In genomic region chr18:22032392-22032961, GRCh38 we compare ENCODE assay signal across 8 cellular contexts.
DNase-seq lines count a peak whose midpoint lies in the region; ATAC-seq and TF ChIP-seq lines count a peak whose summit lies in the region.

No MANE protein-coding gene starts in this region.

- DNase-seq in epithelial cell of prostate (ENCODE audit: low read depth, low spot score), result peak; percentile 95
- DNase-seq in skeletal muscle cell (ENCODE audit: low read depth), result peak; percentile 73
- DNase-seq in middle frontal gyrus (ENCODE audit: extremely low spot score, low spot score), result no peak
- no peak for DNase-seq in NCI-H446 (lab: John Stamatoyannopoulos, UW)
- no peak for DNase-seq in nucleus accumbens (lab: John Stamatoyannopoulos, UW)
- no peak for DNase-seq in activated CD4-positive, alpha-beta T cell treated with anti-CD3 and anti-CD28 coated beads, Interleukin-2, amount 50 U/mL, for 1 hour

- peak overlapping the region; percentile 52 for H3K27ac ChIP-seq in epithelial cell of prostate

- TF ChIP-seq EP300 in Ishikawa (IDR thresholded peaks at IDR 0.05; ENCODE audit: borderline replicate concordance), result peak; percentile 82

- ATAC-seq in GM18511 (IDR thresholded peaks at IDR 0.05; ENCODE audit: unreplicated experiment), result peak; percentile 52

- TF ChIP-seq RAD21 in Ishikawa (IDR thresholded peaks at IDR 0.05; ENCODE audit: low read depth), result no peak

- no peak overlapping the region for H3K4me3 ChIP-seq in skeletal muscle cell (ENCODE audit: low read depth, low read length)

TF ChIP-seq in Ishikawa, 13 proteins besides CTCF, POLR2A, EP300 and RAD21:
- TF ChIP-seq CREB1 (IDR thresholded peaks at IDR 0.05; ENCODE audit: low read depth) (no peak), ZBTB7A (IDR thresholded peaks at IDR 0.05; ENCODE audit: low read depth) (no peak), NFIC (IDR thresholded peaks at IDR 0.05) (peak; percentile 82), FOXM1 (IDR thresholded peaks at IDR 0.05; ENCODE audit: borderline replicate concordance, low read depth) (peak; percentile 70), EGR1 (IDR thresholded peaks at IDR 0.05) (no peak), TCF12 (IDR thresholded peaks at IDR 0.05; ENCODE audit: low read depth) (peak; percentile 83), MAX (IDR thresholded peaks at IDR 0.05) (peak; percentile 51; the same call in 1 of the 2 replicates), YY1 (IDR thresholded peaks at IDR 0.05; ENCODE audit: low read depth) (no peak), TAF1 (IDR thresholded peaks at IDR 0.05; ENCODE audit: low read depth) (no peak), USF1 (IDR thresholded peaks at IDR 0.05) (0 out of 2 replicates have a peak, but pooled peaks have one; percentile 30), CEBPB (IDR thresholded peaks at IDR 0.05) (no peak), REST (IDR thresholded peaks at IDR 0.05; ENCODE audit: low read depth) (no peak), TEAD4 (IDR thresholded peaks at IDR 0.05) (peak; percentile 90)

Comparison
In these comparisons a context has a peak if more than half of its experiments do, and no peak if none do; other contexts are left out.
1. DNase-seq: peak in epithelial cell of prostate (single experiment) and skeletal muscle cell (single experiment); none in middle frontal gyrus (single experiment), NCI-H446 (0 of 2), nucleus accumbens (0 of 56) and activated CD4-positive, alpha-beta T cell treated with anti-CD3 and anti-CD28 coated beads, Interleukin-2, amount 50 U/mL, for 1 hour (single experiment).